ENCODE assay signal across 16 cellular contexts in the genomic region with DNA sequence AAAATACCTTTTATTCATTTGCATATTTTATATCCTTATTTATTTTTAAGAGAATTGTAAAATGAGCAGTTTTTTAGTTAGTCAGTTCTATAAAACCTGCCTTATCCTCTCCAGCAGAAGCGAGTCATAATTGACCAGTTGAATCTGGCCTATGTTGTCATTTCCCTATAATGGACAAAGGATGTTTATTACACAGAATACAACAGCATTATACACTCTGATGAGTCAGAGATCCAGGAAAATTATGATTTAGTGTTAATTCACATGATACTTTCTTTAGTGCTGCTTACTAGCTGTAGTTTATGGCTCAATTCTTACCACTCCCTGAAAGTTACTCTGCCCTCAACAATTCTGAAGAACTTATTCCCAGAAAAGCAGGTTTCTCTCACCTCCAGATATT. TPM values are rescaled to one million over a fixed set of nuclear protein-coding genes. Genes with fewer than 3 reads are reported as not detected.
DNase-seq lines count a peak whose midpoint lies in the region; ATAC-seq, FAIRE-seq and TF ChIP-seq lines count a peak whose summit lies in the region.
"Had no signal": no experiment of that assay in that cellular context is flagged by ENCODE, and none has a peak within 500 bp of the region (broad histone marks: within the 10 kb centered on the region; RNA-seq: fewer than 3 reads in every experiment).

No MANE protein-coding gene starts in this region.

- H2BK20ac ChIP-seq in IMR-90 (ENCODE audit: low read depth, low read length): peak overlapping the region; percentile 62

- H3K9ac ChIP-seq in IMR-90 (ENCODE audit: low read depth, low read length) (no peak overlapping the region), keratinocyte (ENCODE audit: control insufficient read depth, extremely low read depth, insufficient read depth, low read length) (peak overlapping the region; percentile 34)

- H3K4me2 ChIP-seq in IMR-90 (ENCODE audit: low read depth, low read length) (no peak overlapping the region; the same call in 1 of the 2 replicates), keratinocyte (ENCODE audit: control insufficient read depth, extremely low read depth, insufficient read depth, low read depth, low read length) (peak overlapping the region; percentile 45)

- H3K36me3 ChIP-seq in IMR-90 (ENCODE audit: control insufficient read depth, insufficient read depth, low read length) (no peaks in the 10 kb centered on the region), keratinocyte (ENCODE audit: control insufficient read depth in 2 of 2, extremely low read depth in 1 of 2, insufficient read depth in 2 of 2, low read length in 2 of 2) (no peaks in the 10 kb centered on the region)
- H3K36me3 ChIP-seq: right atrium auricular region had no signal

- no peak overlapping the region for H4K5ac ChIP-seq in IMR-90 (ENCODE audit: low read depth, low read length)

- H3K4me3 ChIP-seq in IMR-90 (ENCODE audit: insufficient read depth, low read depth, low read length): no peak overlapping the region
- no peak overlapping the region for H3K4me3 ChIP-seq in choroid plexus epithelial cell (ENCODE audit: low read depth, low read length)
- no peak overlapping the region for H3K4me3 ChIP-seq in keratinocyte (ENCODE audit: control insufficient read depth in 2 of 3, extremely low read depth in 1 of 3, insufficient read depth in 2 of 3, low read depth in 1 of 3, low read length in 3 of 3)
- no peak overlapping the region for H3K4me3 ChIP-seq in lower leg skin (ENCODE audit: low read depth, poor library complexity, severe bottlenecking)
- H3K4me3 ChIP-seq: K562, right atrium auricular region had no signal

- no peak overlapping the region for H3K18ac ChIP-seq in IMR-90 (ENCODE audit: low read depth, low read length)

- H3K9me1 ChIP-seq in IMR-90 (ENCODE audit: insufficient read depth, low read length): no peaks in the 10 kb centered on the region
- H3K9me1 ChIP-seq in keratinocyte (ENCODE audit: control insufficient read depth, extremely low read depth, insufficient read depth, low read length): no peaks in the 10 kb centered on the region

- H4K20me1 ChIP-seq in IMR-90 (ENCODE audit: insufficient read depth, low read length): no peaks in the 10 kb centered on the region
- H4K20me1 ChIP-seq in keratinocyte (ENCODE audit: control insufficient read depth, extremely low read depth, insufficient read depth, low read length): no peaks in the 10 kb centered on the region

- H3K56ac ChIP-seq in IMR-90 (ENCODE audit: extremely low read depth, insufficient read depth, low read length): no peak overlapping the region

- CTCF ChIA-PET in IMR-90 (lab: Yijun Ruan, JAX): interaction anchor here (0.7 kb wide), 1 partner anchor 1493 kb away, joined by 4 read pairs; no protein-coding TSS in a partner anchor

- dilution Hi-C loops in IMR-90 (cut with HindIII; ENCODE audit: low sequenced_read_pairs, unreplicated experiment): no loop called here
- dilution Hi-C loops in keratinocyte (cut with MboI; ENCODE audit: extremely low pct_ligation_motif_present, low sequenced_read_pairs): no loop called here

- H2AK9ac ChIP-seq in IMR-90 (replicated peaks; ENCODE audit: low read depth, low read length, poor library complexity): no peak overlapping the region

- H3K14ac ChIP-seq in IMR-90 (replicated peaks; ENCODE audit: low read depth, low read length): 0 out of 2 replicates have a peak overlapping the region, but pooled peaks have one; percentile 31

- no CpG with 5 or more reads among the region's 1 CpG for WGBS in IMR-90 (ENCODE audit: extremely low coverage in 2 of 2, insufficient read length in 1 of 2), 2 experiments
- 76 to 88% methylated on average over 1 of the region's 1 CpG for WGBS in lower leg skin, 2 donors

- in situ Hi-C loops in IMR-90 (cut with MboI; ENCODE audit: low sequenced_read_pairs): no loop called here

- H3K27me3 ChIP-seq in IMR-90 (ENCODE audit: control insufficient read depth, insufficient read depth, low read length) (no peaks in the 10 kb centered on the region), keratinocyte (ENCODE audit: control insufficient read depth, extremely low read depth, insufficient read depth, low read length) (no peaks in the 10 kb centered on the region)
- H3K27me3 ChIP-seq: right atrium auricular region had no signal

- H3K79me2 ChIP-seq in keratinocyte (ENCODE audit: control insufficient read depth, insufficient read depth, low read length): no peaks in the 10 kb centered on the region

- POLR2A ChIA-PET in IMR-90 (lab: Charles Lee; ENCODE audit: unreplicated experiment): no interaction called here

- BruUV-seq in IMR-90 (replicated peaks; lab: Mats Ljungman, UMichigan): no TSS peak

- H2AFZ ChIP-seq in IMR-90 (replicated peaks; ENCODE audit: low read length, poor library complexity): no peak overlapping the region
- peak overlapping the region; percentile 61 for H2AFZ ChIP-seq in keratinocyte (ENCODE audit: control insufficient read depth, low read length)

- H4K91ac ChIP-seq in IMR-90 (ENCODE audit: insufficient read depth, low read depth, low read length): no peak overlapping the region

- peak overlapping the region; percentile 34 for H2BK5ac ChIP-seq in IMR-90 (ENCODE audit: low read depth, low read length, poor library complexity, severe bottlenecking)

- peak; percentile 92 for ATAC-seq in IMR-90 (ENCODE audit: low read depth)
- no peak for ATAC-seq in HG02938 (IDR thresholded peaks at IDR 0.05; ENCODE audit: unreplicated experiment)
- no peak for ATAC-seq in GM21529 (IDR thresholded peaks at IDR 0.05; ENCODE audit: unreplicated experiment)
- ATAC-seq: activated CD8-positive, alpha-beta T cell treated with anti-CD3 and anti-CD28 coated beads, Interleukin-2, amount 10 ng/mL, durations not matched to agents 7 days and 5 days; K562 had no signal

- H3K27ac ChIP-seq in IMR-90 (ENCODE audit: insufficient read depth, low read length): no peak overlapping the region
- H3K27ac ChIP-seq in keratinocyte (ENCODE audit: control insufficient read depth, insufficient read depth, low read length): peak overlapping the region; percentile 76
- H3K27ac ChIP-seq: right atrium auricular region had no signal

- H3K9me3 ChIP-seq in IMR-90 (ENCODE audit: control insufficient read depth, insufficient read depth, low read length) (no peaks in the 10 kb centered on the region), keratinocyte (ENCODE audit: control insufficient read depth, low read depth, low read length) (no peaks in the 10 kb centered on the region)
- H3K9me3 ChIP-seq: right atrium auricular region had no signal

- no peak overlapping the region for H3K4ac ChIP-seq in IMR-90 (ENCODE audit: low read depth, low read length)

- H3K23ac ChIP-seq in IMR-90 (ENCODE audit: low read depth, low read length): no peak overlapping the region

- TF ChIP-seq POLR2A in IMR-90 (IDR thresholded peaks at IDR 0.05; ENCODE audit: low read depth, low read length) (no peak), lower leg skin (IDR thresholded peaks at IDR 0.05) (no peak)

- TF ChIP-seq RAD21 in IMR-90 (IDR thresholded peaks at IDR 0.05; ENCODE audit: low read length): no peak

- no peak overlapping the region for H4K8ac ChIP-seq in IMR-90 (ENCODE audit: low read depth in 2 of 2, low read length in 2 of 2)

- no peak overlapping the region; the same call in 1 of the 2 replicates for H2AK5ac ChIP-seq in IMR-90 (ENCODE audit: low read depth, low read length)

- FAIRE-seq in keratinocyte (lab: Jason Lieb, UNC) (peak; percentile 63), GM19239 (lab: Jason Lieb, UNC) (no peak)
- FAIRE-seq: K562 had no signal

- no peak for TF ChIP-seq CTCF in IMR-90 (conservative IDR thresholded peaks at IDR 0.05; ENCODE audit: low read depth, low read length)
- no peak for TF ChIP-seq CTCF in choroid plexus epithelial cell (conservative IDR thresholded peaks at IDR 0.05; ENCODE audit: low read depth, low read length)
- no peak for TF ChIP-seq CTCF in keratinocyte (optimal IDR thresholded peaks at IDR 0.05 in 1 of 3, IDR thresholded peaks at IDR 0.05 in 1 of 3, conservative IDR thresholded peaks at IDR 0.05 in 1 of 3; ENCODE audit: extremely low read depth in 1 of 3, insufficient read depth in 2 of 3, low read length in 3 of 3)
- TF ChIP-seq CTCF in lower leg skin (IDR thresholded peaks at IDR 0.05): no peak

- no peaks in the 10 kb centered on the region for H3K4me1 ChIP-seq in IMR-90 (ENCODE audit: control insufficient read depth, insufficient read depth, low read length)
- H3K4me1 ChIP-seq in keratinocyte (ENCODE audit: control insufficient read depth, extremely low read depth, insufficient read depth, low read length): peaks cover 8% of the 10 kb centered on the region
- H3K4me1 ChIP-seq: right atrium auricular region had no signal

- H2BK15ac ChIP-seq in IMR-90 (ENCODE audit: low read depth, low read length): 0 out of 3 replicates have a peak overlapping the region, but pooled peaks have one; percentile 39

- DNase-seq in AG20443 (ENCODE audit: low spot score) (peak; percentile 22), IMR-90 (peak; percentile 84), choroid plexus epithelial cell (ENCODE audit: low read depth) (peak; percentile 31), keratinocyte (ENCODE audit: low read depth, low spot score) (peak; percentile 23), GM19239 (ENCODE audit: insufficient read length, low spot score) (no peak), lower leg skin (ENCODE audit: low spot score in 2 of 2) (no peak)
- DNase-seq: activated B cell treated with CpG ODN at 0.5 μM for 24 hours; activated CD8-positive, alpha-beta T cell treated with anti-CD3 and anti-CD28 coated beads, Interleukin-2, amount 10 ng/mL, durations not matched to agents 7 days and 5 days; COR-L47; GDM1; NK-92 treated with Interleukin-12 subunit alpha and Interleukin-12 subunit beta, amount 100 ng/mL, for 24 hours; SHP77 treated with DMSO at 0.1 percent for 48 hours had no signal

- intact Hi-C loops in IMR-90 (cut with micrococcal nuclease) (no loop called here), lower leg skin (cut with DNase I; ENCODE audit: low total_unique reads) (no loop called here)

- H3K79me1 ChIP-seq in IMR-90 (ENCODE audit: low read depth in 1 of 2, low read length in 2 of 2): no peaks in the 10 kb centered on the region

- 0 out of 2 replicates have a peak overlapping the region, but pooled peaks have one; percentile 10 for H2BK120ac ChIP-seq in IMR-90 (ENCODE audit: low read depth, low read length)

RNA-seq across cellular contexts. Expression of gene LURAP1L, which starts 26.8 kb away (rescaled TPM):
- total RNA-seq in IMR-90 (2012; rRNA removed): 6.1 and 7.2 TPM in 2 replicates
- 8.7 and 10.6 TPM in 2 replicates for polyA plus RNA-seq in IMR-90 (2012; rRNA removed)
- polyA plus RNA-seq in IMR-90 (2012; cell fraction: cytosol; rRNA removed): 8.5 and 11.1 TPM in 2 replicates
- polyA plus RNA-seq in IMR-90 (2012; cell fraction: nucleus; rRNA removed; ENCODE audit: low replicate concordance): 9.1 and 21.8 TPM in 2 replicates
- 11.9 to 42.7 TPM (median 25.0 TPM) in 3 replicates for polyA plus RNA-seq in keratinocyte
- 34.2 TPM for polyA plus RNA-seq in keratinocyte (2011; ENCODE audit: low read depth)
- 17.4 and 18.7 TPM in 2 replicates for polyA plus RNA-seq in keratinocyte (2011; cell fraction: cytosol; rRNA removed)
- polyA plus RNA-seq in keratinocyte (2011; cell fraction: nucleus; rRNA removed): 52.9 and 62.6 TPM in 2 replicates
- 8.0 and 35.9 TPM in 2 replicates for polyA plus RNA-seq in keratinocyte (2012; ENCODE audit: low replicate concordance)
- 9.9 to 62.2 TPM (median 26.1 TPM) in 3 replicates for polyA minus RNA-seq in keratinocyte
- 20.3 TPM for polyA minus RNA-seq in keratinocyte (2011; cell fraction: cytosol; rRNA and poly(A)+ RNA removed)
- polyA minus RNA-seq in keratinocyte (2011; cell fraction: nucleus; rRNA and poly(A)+ RNA removed): 37.4 and 60.2 TPM in 2 replicates
- 10 to 100 TPM in 3 of 4 donors, 1 to 10 TPM in 1; 9.1 to 19.8 (median 15.1) TPM for total RNA-seq in lower leg skin
- total RNA-seq: activated B cell treated with CpG ODN at 0.5 μM for 24 hours; activated CD8-positive, alpha-beta T cell treated with anti-CD3 and anti-CD28 coated beads, Interleukin-2, amount 10 ng/mL, durations not matched to agents 7 days and 5 days had no signal

RNA-seq across cellular contexts. Expression of gene TYRP1, which starts 54.8 kb away (rescaled TPM):
- 0.83 and 0.90 TPM in 2 replicates for total RNA-seq in IMR-90 (2012; rRNA removed)
- polyA plus RNA-seq in IMR-90 (2012; rRNA removed): 0.60 and 0.86 TPM in 2 replicates
- 0.20 and 0.32 TPM in 2 replicates for polyA plus RNA-seq in IMR-90 (2012; cell fraction: cytosol; rRNA removed)
- polyA plus RNA-seq in IMR-90 (2012; cell fraction: nucleus; rRNA removed; ENCODE audit: low replicate concordance): 0.13 and 0.20 TPM in 2 replicates
- polyA plus RNA-seq in keratinocyte: 0.07 to 0.50 TPM (median 0.19 TPM) in 3 replicates
- 0.32 TPM for polyA plus RNA-seq in keratinocyte (2011; ENCODE audit: low read depth)
- 1.9 and 4.7 TPM in 2 replicates for polyA plus RNA-seq in keratinocyte (2011; cell fraction: cytosol; rRNA removed)
- 0.52 and 1.2 TPM in 2 replicates for polyA plus RNA-seq in keratinocyte (2011; cell fraction: nucleus; rRNA removed)
- polyA plus RNA-seq in keratinocyte (2012; ENCODE audit: low replicate concordance): 1.6 TPM in 1 of 2 replicates, not detected in the other
- polyA minus RNA-seq in keratinocyte: 0.93 TPM in 1 of 3 replicates, not detected in the others
- 3.8 TPM for polyA minus RNA-seq in keratinocyte (2011; cell fraction: cytosol; rRNA and poly(A)+ RNA removed)
- polyA minus RNA-seq in keratinocyte (2011; cell fraction: nucleus; rRNA and poly(A)+ RNA removed): 0.31 and 0.63 TPM in 2 replicates
- total RNA-seq in lower leg skin: 10 to 100 TPM; 27.6 to 85.6 (median 53.5) TPM
- total RNA-seq: activated B cell treated with CpG ODN at 0.5 μM for 24 hours; activated CD8-positive, alpha-beta T cell treated with anti-CD3 and anti-CD28 coated beads, Interleukin-2, amount 10 ng/mL, durations not matched to agents 7 days and 5 days; K562 had no signal
- polyA plus RNA-seq: K562 had no signal

Comparison
In these comparisons a context has a peak if more than half of its experiments do, and no peak if none do; other contexts are left out.
1. DNase-seq: peak in AG20443 (single experiment), IMR-90 (single experiment), choroid plexus epithelial cell (single experiment) and keratinocyte (single experiment); none in GM19239 (single experiment) and lower leg skin (0 of 2).
2. RNA of gene TYRP1, which starts 54.8 kb away (total RNA-seq): 27.6 to 85.6 TPM in lower leg skin; 0.83 to 0.90 TPM in IMR-90; every median in the first group is over 10 times any median in the second.